Comparison of ENCODE assay signal across 19 cellular contexts in the genomic region with DNA sequence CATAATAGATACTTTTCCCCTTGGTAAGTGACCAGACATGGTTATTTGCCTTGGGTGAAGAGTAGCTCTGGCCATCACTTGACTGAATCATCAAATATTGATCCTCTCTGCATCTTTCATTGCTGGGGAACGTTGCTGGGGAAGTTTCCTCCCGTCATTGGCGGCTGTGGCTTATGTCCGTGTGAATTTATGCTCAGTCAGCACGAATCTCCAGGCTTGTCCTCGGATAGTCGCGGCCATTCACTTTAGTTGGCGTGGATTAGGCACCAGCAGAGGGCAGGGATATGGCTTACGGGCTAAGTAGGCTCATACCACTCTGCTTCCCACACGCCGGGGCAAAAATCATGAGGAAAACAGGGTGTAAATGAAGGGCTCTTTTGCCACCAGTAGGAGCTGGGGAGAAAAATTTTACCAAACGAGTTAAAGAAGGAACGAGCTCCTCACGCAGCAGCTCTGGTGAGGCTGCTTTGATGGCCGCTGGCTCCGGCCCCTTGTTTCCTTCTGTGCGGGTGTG.
"Had no signal": no experiment of that assay in that cellular context is flagged by ENCODE, and none has a peak within 500 bp of the region (broad histone marks: within the 10 kb centered on the region; RNA-seq: fewer than 3 reads in every experiment).

No MANE protein-coding gene starts in this region.

- H3K27ac ChIP-seq: gastroesophageal sphincter, ovary, right atrium auricular region, stomach, thoracic aorta, transverse colon had no signal

- H3K36me3 ChIP-seq: gastroesophageal sphincter, ovary, right atrium auricular region, stomach, thoracic aorta, transverse colon had no signal

- H3K9me3 ChIP-seq: gastroesophageal sphincter, ovary, right atrium auricular region, stomach, thoracic aorta, transverse colon had no signal

- FAIRE-seq: endometrium, small intestine had no signal

- H3K4me3 ChIP-seq: gastroesophageal sphincter, ovary, right atrium auricular region, stomach, thoracic aorta, transverse colon had no signal

- ATAC-seq: esophagus mucosa; gastroesophageal sphincter; left lobe of liver; naive thymus-derived CD4-positive, alpha-beta T cell had no signal

- H3K4me1 ChIP-seq: right atrium auricular region had no signal

- H3K27me3 ChIP-seq: ovary, right atrium auricular region, stomach, transverse colon had no signal

- DNase-seq: effector memory CD4-positive, alpha-beta T cell; glutamatergic neuron; islet precursor cell; mammary epithelial cell; naive thymus-derived CD4-positive, alpha-beta T cell; nucleus accumbens; ovary; small intestine; stimulated activated CD4-positive, alpha-beta T cell treated with anti-CD3 and anti-CD28 coated beads, Interleukin-12 subunit alpha, Interleukin-12 subunit beta, amount 100 ng/mL, for 4 hours; stimulated activated naive CD4-positive, alpha-beta T cell; stomach; substantia nigra; transverse colon had no signal
